In the genomic region with DNA sequence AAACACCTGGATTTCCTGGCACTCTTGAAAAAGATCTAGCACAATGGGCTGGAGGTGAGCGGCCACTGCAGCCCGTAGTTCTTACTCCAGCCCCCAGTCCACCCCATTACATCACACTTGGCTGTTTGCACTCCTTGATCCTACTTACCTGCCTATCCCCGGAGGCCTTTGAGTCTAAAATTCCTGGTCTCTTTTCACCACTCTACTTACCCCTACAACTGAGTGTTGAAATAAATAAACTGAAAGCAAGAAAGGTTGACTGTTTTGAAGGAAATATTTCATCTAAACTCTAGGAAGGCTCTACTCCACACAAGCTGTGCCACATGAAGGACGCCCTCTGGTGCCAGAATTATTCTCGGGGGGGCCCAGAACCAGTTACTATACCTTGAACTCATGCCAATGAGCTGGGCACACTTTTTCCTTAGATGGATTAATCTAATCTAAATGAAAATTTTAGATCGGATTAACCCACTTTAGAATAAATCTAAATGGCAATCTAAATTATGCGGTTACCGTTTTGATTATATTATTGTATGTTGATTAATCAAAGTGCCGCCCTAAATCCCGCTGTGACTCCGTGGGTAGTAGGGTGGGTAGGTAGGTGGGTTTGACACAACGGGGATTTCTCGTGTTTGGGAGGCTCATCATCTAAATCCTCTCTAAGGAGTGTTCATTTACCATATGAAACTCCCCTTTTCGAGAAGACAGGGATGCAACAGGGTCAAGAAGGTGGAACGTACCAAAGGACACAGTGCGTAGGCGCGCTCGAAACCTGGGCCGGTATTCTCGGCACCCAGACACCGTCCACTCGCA, we compare ENCODE assay signal across 8 cellular contexts. TPM values are rescaled to one million over a fixed set of nuclear protein-coding genes. Genes with fewer than 3 reads are reported as not detected.
DNase-seq lines count a peak whose midpoint lies in the region; ATAC-seq and TF ChIP-seq lines count a peak whose summit lies in the region.

No MANE protein-coding gene starts in this region.

- H3K36me3 ChIP-seq in esophagus squamous epithelium (peaks cover 32 to 37% (median 34%) of the 10 kb centered on the region in 3 donors), neuron (ENCODE audit: insufficient read depth, low read length) (peaks cover 36% of the 10 kb centered on the region)

- peak overlapping the region; percentile 84 for H2AFZ ChIP-seq in neuron (ENCODE audit: low read depth, low read length)

- 3 to 5% methylated on average over 17 to 21 of the region's 23 CpGs for WGBS in esophagus squamous epithelium, 2 donors

- peak overlapping the region; percentile 98 to 100 (median 99) for H3K27ac ChIP-seq in esophagus squamous epithelium

- H3K27me3 ChIP-seq in esophagus squamous epithelium (no peaks in the 10 kb centered on the region), neuron (ENCODE audit: insufficient read depth, low read length) (no peaks in the 10 kb centered on the region)

- DNase-seq in COR-L47 (lab: John Stamatoyannopoulos, UW) (peak; percentile 75), NCI-H526 (lab: John Stamatoyannopoulos, UW) (peak; percentile 45 to 57), activated T-cell treated with anti-CD3 and anti-CD28 coated beads for 48 hours (ENCODE audit: low read depth) (peak; percentile 44), esophagus squamous epithelium (lab: John Stamatoyannopoulos, UW) (no peak), iPS-NIHi11 (ENCODE audit: low spot score) (no peak), SKM-1 (lab: John Stamatoyannopoulos, UW; ENCODE audit: unreplicated experiment) (no peak)

- H3K4me1 ChIP-seq in esophagus squamous epithelium (peaks cover 14 to 44% (median 21%) of the 10 kb centered on the region in 3 donors), neuron (ENCODE audit: insufficient read depth, low read length) (peaks cover 31% of the 10 kb centered on the region)

- ATAC-seq in HG02840 (IDR thresholded peaks at IDR 0.05; ENCODE audit: low FRiP score, unreplicated experiment) = peak; percentile 18

- H3K9me3 ChIP-seq in esophagus squamous epithelium = no peaks in the 10 kb centered on the region
- H3K9me3 ChIP-seq in neuron (ENCODE audit: low read length) = no peaks in the 10 kb centered on the region

- no peak for TF ChIP-seq POLR2A in esophagus squamous epithelium (IDR thresholded peaks at IDR 0.05)

- H3K4me3 ChIP-seq in esophagus squamous epithelium (peak overlapping the region; percentile 72 to 96 (median 82)), neuron (ENCODE audit: low read length) (peak overlapping the region; percentile 72)

- intact Hi-C loops in esophagus squamous epithelium (cut with DNase I) = no loop called here

- TF ChIP-seq CTCF in esophagus squamous epithelium (IDR thresholded peaks at IDR 0.05) = peak in 1 of 6 experiments; percentile 8

RNA-seq across cellular contexts. Expression of gene EIF1, which starts 0.7 kb away (rescaled TPM):
- total RNA-seq in esophagus squamous epithelium = 100 to 1,000 TPM in 3 of 4 donors, 10 to 100 TPM in 1; 96.5 to 311 (median 223) TPM

RNA-seq across cellular contexts. Expression of gene GAST, which starts 24.1 kb away (rescaled TPM):
- total RNA-seq in esophagus squamous epithelium = not detected

RNA-seq across cellular contexts. Expression of gene HAP1, which starts 46.4 kb away (rescaled TPM):
- total RNA-seq in esophagus squamous epithelium = under 1 TPM; 0.34 to 0.94 (median 0.53) TPM

Comparison
In these comparisons a context has a peak if more than half of its experiments do, and no peak if none do; other contexts are left out.
1. DNase-seq: peak in COR-L47 (single experiment), NCI-H526 (2 of 2) and activated T-cell treated with anti-CD3 and anti-CD28 coated beads for 48 hours (single experiment); none in esophagus squamous epithelium (single experiment), iPS-NIHi11 (single experiment) and SKM-1 (single experiment).